Comparison of ENCODE assay signal across 37 cellular contexts in the genomic region with DNA sequence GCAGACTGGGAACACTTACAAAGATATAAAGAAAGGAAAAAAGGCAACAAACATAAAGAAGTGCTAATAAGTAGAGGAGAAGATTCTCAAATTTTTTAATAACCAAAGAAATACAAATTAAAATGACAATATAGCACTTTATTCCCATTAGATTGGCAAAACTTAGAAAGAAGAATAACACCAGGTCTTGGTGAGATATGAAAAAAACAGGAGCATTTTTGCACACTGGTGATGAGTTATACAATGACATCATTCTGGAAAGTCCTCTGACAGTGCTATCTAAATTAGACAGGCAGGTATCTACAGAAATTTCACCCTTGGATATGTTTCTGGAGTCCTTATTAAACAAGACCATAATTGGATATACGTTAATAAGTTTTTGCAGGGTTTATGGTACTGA. TPM values are rescaled to one million over a fixed set of nuclear protein-coding genes. Genes with fewer than 3 reads are reported as not detected.
"Had no signal": no experiment of that assay in that cellular context is flagged by ENCODE, and none has a peak within 500 bp of the region (broad histone marks: within the 10 kb centered on the region; RNA-seq: fewer than 3 reads in every experiment).

No MANE protein-coding gene starts in this region.

- H3K9me3 ChIP-seq: MG63 had no signal

- DNase-seq: Karpas-422, Kasumi-1, MG63, MM.1S, MV-4-11, NCI-H1048, NCI-H1092, NCI-H1092 treated with DMSO at 0.1 percent for 48 hours, NCI-H1105, NCI-H1105 treated with DMSO at 0.1 percent for 48 hours, NCI-H1417, NCI-H1417 treated with DMSO at 0.1 percent for 48 hours, NCI-H1436, NCI-H1436 treated with DMSO at 0.1 percent for 48 hours, NCI-H146, NCI-H1694, NCI-H1694 treated with DMSO at 0.1 percent for 48 hours, NCI-H187, NCI-H187 treated with DMSO at 0.1 percent for 48 hours, NCI-H1930, NCI-H2029, NCI-H2029 treated with DMSO at 0.1 percent for 48 hours, NCI-H2081, NCI-H2081 treated with DMSO at 0.1 percent for 48 hours, NCI-H2107, NCI-H2171, NCI-H2171 treated with DMSO at 0.1 percent for 48 hours, NCI-H2227 treated with DMSO at 0.1 percent for 48 hours, NCI-H226, NCI-H345, NCI-H446, NCI-H446 treated with DMSO at 0.1 percent for 48 hours, NCI-H510A, NCI-H510A treated with DMSO at 0.1 percent for 48 hours had no signal

- H3K36me3 ChIP-seq: MG63 had no signal

- H3K4me3 ChIP-seq: MG63 had no signal

RNA-seq across cellular contexts. Expression of gene DRD1, which starts 24.9 kb away (rescaled TPM):
- total RNA-seq: LHCN-M2, MCF 10A, NCI-H460 had no signal
